Comparison of ENCODE assay signal across 9 cellular contexts in genomic region chr10:100670828-100671479, GRCh38.
DNase-seq lines count a peak whose midpoint lies in the region; ATAC-seq and TF ChIP-seq lines count a peak whose summit lies in the region.
"Had no signal": no experiment of that assay in that cellular context is flagged by ENCODE, and none has a peak within 500 bp of the region (broad histone marks: within the 10 kb centered on the region; RNA-seq: fewer than 3 reads in every experiment).

No MANE protein-coding gene starts in this region.

- H3K36me3 Mint-ChIP-seq in activated naive CD8-positive, alpha-beta T cell treated with anti-CD3 and anti-CD28 coated beads for 36 hours: no peaks in the 10 kb centered on the region
- peaks cover 0 to 4% (median 0%) of the 10 kb centered on the region in 3 donors for H3K36me3 Mint-ChIP-seq in immature natural killer cell

- WGBS in sigmoid colon, 2 donors: 5% methylated on average over 54 of the region's 54 CpGs

- H3K36me3 ChIP-seq in sigmoid colon: no peaks in the 10 kb centered on the region
- H3K36me3 ChIP-seq: thyroid gland had no signal

- ATAC-seq in GM18868 (IDR thresholded peaks at IDR 0.05; ENCODE audit: unreplicated experiment) (peak; percentile 52), HG03280 (IDR thresholded peaks at IDR 0.05; ENCODE audit: unreplicated experiment) (no peak), HG03565 (IDR thresholded peaks at IDR 0.05; ENCODE audit: unreplicated experiment) (no peak)

- no peak overlapping the region for H3K4me3 ChIP-seq in sigmoid colon
- H3K4me3 ChIP-seq: thyroid gland had no signal

- no peak overlapping the region for H3K4me3 Mint-ChIP-seq in activated naive CD8-positive, alpha-beta T cell treated with anti-CD3 and anti-CD28 coated beads for 36 hours
- peak overlapping the region in 3 of 5 donors; percentile 26 to 43 (median 35) for H3K4me3 Mint-ChIP-seq in immature natural killer cell

- peaks cover 5% of the 10 kb centered on the region for H3K4me1 Mint-ChIP-seq in activated naive CD8-positive, alpha-beta T cell treated with anti-CD3 and anti-CD28 coated beads for 36 hours
- peaks cover 3 to 4% of the 10 kb centered on the region in 2 donors for H3K4me1 Mint-ChIP-seq in immature natural killer cell

- in situ Hi-C loops in SK-MEL-5 (cut with HindIII; ENCODE audit: low pct_unique_long_range_greater_than_20kb, low sequenced_read_pairs): no loop called here

- no peak overlapping the region for H3K27ac Mint-ChIP-seq in activated naive CD8-positive, alpha-beta T cell treated with anti-CD3 and anti-CD28 coated beads for 36 hours
- H3K27ac Mint-ChIP-seq in immature natural killer cell: no peak overlapping the region

- TF ChIP-seq CTCF in sigmoid colon (IDR thresholded peaks at IDR 0.05): peak in 1 of 4 experiments; percentile 65

- H3K27me3 Mint-ChIP-seq in activated naive CD8-positive, alpha-beta T cell treated with anti-CD3 and anti-CD28 coated beads for 36 hours: peaks cover 75% of the 10 kb centered on the region
- peaks cover 17 to 43% (median 19%) of the 10 kb centered on the region in 3 donors for H3K27me3 Mint-ChIP-seq in immature natural killer cell (ENCODE audit: low read depth in 3 of 3)

- no peak overlapping the region for H3K27ac ChIP-seq in sigmoid colon
- H3K27ac ChIP-seq: thyroid gland had no signal

- peaks cover 0 to 8% (median 6%) of the 10 kb centered on the region in 4 donors for H3K4me1 ChIP-seq in sigmoid colon

- peak; percentile 27 for DNase-seq in SK-MEL-5 (ENCODE audit: low read depth, low spot score)
- DNase-seq in activated naive CD8-positive, alpha-beta T cell treated with anti-CD3 and anti-CD28 coated beads for 36 hours: peak; percentile 75
- peak; percentile 39 to 57 (median 49) for DNase-seq in immature natural killer cell
- DNase-seq in stimulated activated CD8-positive, alpha-beta memory T cell treated with anti-CD3 and anti-CD28 coated beads, Interleukin-12 subunit alpha, Interleukin-12 subunit beta, amount 100 ng/mL, for 4 hours (ENCODE audit: low read depth): peak; percentile 17
- no peak for DNase-seq in sigmoid colon

- no peaks in the 10 kb centered on the region for H3K9me3 Mint-ChIP-seq in activated naive CD8-positive, alpha-beta T cell treated with anti-CD3 and anti-CD28 coated beads for 36 hours
- H3K9me3 Mint-ChIP-seq in immature natural killer cell: no peaks in the 10 kb centered on the region

- intact Hi-C loops in sigmoid colon (cut with DNase I): no loop called here

- H3K27me3 ChIP-seq in sigmoid colon: peaks cover 26 to 85% (median 68%) of the 10 kb centered on the region in 3 donors

- no peak for TF ChIP-seq POLR2A in sigmoid colon (IDR thresholded peaks at IDR 0.05)

- no peak for TF ChIP-seq EP300 in sigmoid colon (IDR thresholded peaks at IDR 0.05)

- no peaks in the 10 kb centered on the region for H3K9me3 ChIP-seq in sigmoid colon
- H3K9me3 ChIP-seq: thyroid gland had no signal
